Comparison of ENCODE assay signal across 9 cellular contexts in genomic region chr9:97557606-97558095, GRCh38. TPM values are rescaled to one million over a fixed set of nuclear protein-coding genes. Genes with fewer than 3 reads are reported as not detected.
DNase-seq lines count a peak whose midpoint lies in the region; ATAC-seq and TF ChIP-seq lines count a peak whose summit lies in the region.
"Had no signal": no experiment of that assay in that cellular context is flagged by ENCODE, and none has a peak within 500 bp of the region (broad histone marks: within the 10 kb centered on the region; RNA-seq: fewer than 3 reads in every experiment).

No MANE protein-coding gene starts in this region.

- intact Hi-C loops in ascending aorta (cut with DNase I): loop anchor here (1.0 to 5.0 kb wide), 5 partner anchors 29 to 75 kb away; partner anchors contain the start of genes NCBP1, TMOD1 and TSTD2
- intact Hi-C loops in right lobe of liver (cut with DNase I): no loop called here
- intact Hi-C loops in activated naive CD4-positive, alpha-beta T cell treated with anti-CD3 and anti-CD28 coated beads for 36 hours (cut with micrococcal nuclease): no loop called here

- TF ChIP-seq EP300 in tibial nerve (IDR thresholded peaks at IDR 0.05): peak; percentile 98

- no peaks in the 10 kb centered on the region for H3K9me3 Mint-ChIP-seq in activated naive CD4-positive, alpha-beta T cell treated with anti-CD3 and anti-CD28 coated beads for 36 hours
- no peaks in the 10 kb centered on the region for H3K9me3 Mint-ChIP-seq in WTC11

- CTCF ChIA-PET in activated naive CD4-positive, alpha-beta T cell treated with anti-CD3 and anti-CD28 coated beads for 36 hours (lab: Charles Lee): interaction anchor here (0.6 to 1.7 kb wide), 2 partner anchors 41 to 57 kb away, joined by 3 to 4 read pairs; no protein-coding TSS in a partner anchor
- CTCF ChIA-PET in WTC11 (lab: Charles Lee): interaction anchor here (0.8 to 2.7 kb wide), 3 partner anchors 41 to 98 kb away, joined by 4 to 12 read pairs (median 7); no protein-coding TSS in a partner anchor

- H3K4me3 ChIP-seq in ascending aorta (peak overlapping the region in 1 of 2 donors; percentile 18), right lobe of liver (no peak overlapping the region), tibial nerve (no peak overlapping the region)

- TF ChIP-seq CTCF in ascending aorta (IDR thresholded peaks at IDR 0.05) (no peak), right lobe of liver (IDR thresholded peaks at IDR 0.05) (no peak), tibial nerve (IDR thresholded peaks at IDR 0.05) (no peak), WTC11 (IDR thresholded peaks at IDR 0.05) (no peak)

- peaks cover 13 to 14% of the 10 kb centered on the region in 2 donors for H3K36me3 ChIP-seq in ascending aorta
- no peaks in the 10 kb centered on the region for H3K36me3 ChIP-seq in right lobe of liver
- no peaks in the 10 kb centered on the region for H3K36me3 ChIP-seq in tibial nerve

- no peaks in the 10 kb centered on the region for H3K27me3 ChIP-seq in ascending aorta
- H3K27me3 ChIP-seq in right lobe of liver: no peaks in the 10 kb centered on the region
- no peaks in the 10 kb centered on the region for H3K27me3 ChIP-seq in tibial nerve

- H3K27me3 Mint-ChIP-seq in activated naive CD4-positive, alpha-beta T cell treated with anti-CD3 and anti-CD28 coated beads for 36 hours (ENCODE audit: low read depth): peaks cover 11% of the 10 kb centered on the region
- H3K27me3 Mint-ChIP-seq in WTC11 (ENCODE audit: low read depth): no peaks in the 10 kb centered on the region

- H3K27ac Mint-ChIP-seq in activated naive CD4-positive, alpha-beta T cell treated with anti-CD3 and anti-CD28 coated beads for 36 hours: no peak overlapping the region
- H3K27ac Mint-ChIP-seq in WTC11: no peak overlapping the region

- ATAC-seq in right lobe of liver (peak; percentile 73 to 86 (median 80)), GM18502 (IDR thresholded peaks at IDR 0.05; ENCODE audit: poor library complexity, unreplicated experiment) (no peak), WTC11 (no peak)

- DNase-seq in NCI-H2171 treated with DMSO at 0.1 percent for 48 hours (lab: John Stamatoyannopoulos, UW) (peak; percentile 93), ascending aorta (ENCODE audit: low spot score in 2 of 2) (peak; percentile 73 to 96), right lobe of liver (peak; percentile 68 to 94 (median 80)), tibial nerve (ENCODE audit: low spot score in 2 of 2) (peak; percentile 88 to 97), WTC11 (ENCODE audit: low spot score) (no peak)
- no peak for DNase-seq in activated naive CD4-positive, alpha-beta T cell treated with anti-CD3 and anti-CD28 coated beads for 36 hours
- DNase-seq: amniotic stem cell; stimulated activated CD4-positive, alpha-beta T cell treated with anti-CD3 and anti-CD28 coated beads, Interleukin-12 subunit alpha, Interleukin-12 subunit beta, amount 100 ng/mL, for 4 hours had no signal

- H3K4me1 ChIP-seq in ascending aorta: peaks cover 34 to 45% of the 10 kb centered on the region in 2 donors
- H3K4me1 ChIP-seq in right lobe of liver: peaks cover 0 to 31% (median 20%) of the 10 kb centered on the region in 4 donors
- peaks cover 0 to 68% (median 29%) of the 10 kb centered on the region in 4 donors for H3K4me1 ChIP-seq in tibial nerve

- POLR2A ChIA-PET in WTC11 (lab: Charles Lee): no interaction called here

- no peak overlapping the region for H3K4me3 Mint-ChIP-seq in activated naive CD4-positive, alpha-beta T cell treated with anti-CD3 and anti-CD28 coated beads for 36 hours
- no peak overlapping the region for H3K4me3 Mint-ChIP-seq in WTC11

- H3K27ac ChIP-seq in ascending aorta (peak overlapping the region; percentile 98 to 99), right lobe of liver (peak overlapping the region; percentile 89 to 95 (median 94)), tibial nerve (peak overlapping the region; percentile 70 to 96 (median 94))

- H3K36me3 Mint-ChIP-seq in activated naive CD4-positive, alpha-beta T cell treated with anti-CD3 and anti-CD28 coated beads for 36 hours (ENCODE audit: low read depth): no peaks in the 10 kb centered on the region
- no peaks in the 10 kb centered on the region for H3K36me3 Mint-ChIP-seq in WTC11

- H3K4me1 Mint-ChIP-seq in activated naive CD4-positive, alpha-beta T cell treated with anti-CD3 and anti-CD28 coated beads for 36 hours (ENCODE audit: low read depth): peaks cover 8% of the 10 kb centered on the region
- H3K4me1 Mint-ChIP-seq in WTC11: peaks cover 23% of the 10 kb centered on the region

- no peaks in the 10 kb centered on the region for H3K9me3 ChIP-seq in ascending aorta
- H3K9me3 ChIP-seq in right lobe of liver: no peaks in the 10 kb centered on the region
- no peaks in the 10 kb centered on the region for H3K9me3 ChIP-seq in tibial nerve

- peak; percentile 41 for TF ChIP-seq POLR2A in right lobe of liver (IDR thresholded peaks at IDR 0.05)
- peak; percentile 45 to 62 for TF ChIP-seq POLR2A in tibial nerve (IDR thresholded peaks at IDR 0.05)

- 12% methylated on average over 7 of the region's 7 CpGs for WGBS in right lobe of liver (ENCODE audit: insufficient coverage, low coverage, low lambda C conversion rate, missing lambda C conversion rate)
- 30 to 33% methylated on average over 7 of the region's 7 CpGs for WGBS in tibial nerve, 2 donors

TF ChIP-seq in WTC11, 78 proteins besides CTCF, POLR2A, EP300 and RAD21:
- no peak for TF ChIP-seq NR3C1 (CRISPR knock-in tag; conservative IDR thresholded peaks at IDR 0.05; ENCODE audit: low read depth)
- TF ChIP-seq ZNF423 (CRISPR knock-in tag; IDR thresholded peaks at IDR 0.05): no peak
- no peak for TF ChIP-seq ZNF219 (CRISPR knock-in tag; IDR thresholded peaks at IDR 0.05; ENCODE audit: borderline replicate concordance)
- no peak for TF ChIP-seq MAX (CRISPR knock-in tag; IDR thresholded peaks at IDR 0.05)
- no peak for TF ChIP-seq ZNF317 (CRISPR knock-in tag; IDR thresholded peaks at IDR 0.05; ENCODE audit: borderline replicate concordance, low read depth)
- no peak for TF ChIP-seq SMAD4 (CRISPR knock-in tag; IDR thresholded peaks at IDR 0.05)
- TF ChIP-seq ZNF281 (CRISPR knock-in tag; IDR thresholded peaks at IDR 0.05): no peak
- no peak for TF ChIP-seq NR1H2 (CRISPR knock-in tag; IDR thresholded peaks at IDR 0.05)
- no peak for TF ChIP-seq RORB (CRISPR knock-in tag; IDR thresholded peaks at IDR 0.05)
- TF ChIP-seq, protein P1, sequence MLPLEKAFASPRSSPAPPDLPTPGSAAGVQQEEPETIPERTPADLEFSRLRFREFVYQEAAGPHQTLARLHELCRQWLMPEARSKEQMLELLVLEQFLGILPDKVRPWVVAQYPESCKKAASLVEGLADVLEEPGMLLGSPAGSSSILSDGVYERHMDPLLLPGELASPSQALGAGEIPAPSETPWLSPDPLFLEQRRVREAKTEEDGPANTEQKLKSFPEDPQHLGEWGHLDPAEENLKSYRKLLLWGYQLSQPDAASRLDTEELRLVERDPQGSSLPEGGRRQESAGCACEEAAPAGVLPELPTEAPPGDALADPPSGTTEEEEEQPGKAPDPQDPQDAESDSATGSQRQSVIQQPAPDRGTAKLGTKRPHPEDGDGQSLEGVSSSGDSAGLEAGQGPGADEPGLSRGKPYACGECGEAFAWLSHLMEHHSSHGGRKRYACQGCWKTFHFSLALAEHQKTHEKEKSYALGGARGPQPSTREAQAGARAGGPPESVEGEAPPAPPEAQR (CRISPR knock-in tag; IDR thresholded peaks at IDR 0.05): no peak
- no peak for TF ChIP-seq FOXP1 (CRISPR knock-in tag; IDR thresholded peaks at IDR 0.05; ENCODE audit: borderline replicate concordance)
- TF ChIP-seq ZNF121 (CRISPR knock-in tag; IDR thresholded peaks at IDR 0.05): no peak
- no peak for TF ChIP-seq ZNF671 (CRISPR knock-in tag; IDR thresholded peaks at IDR 0.05)
- TF ChIP-seq ZBTB21 (CRISPR knock-in tag; IDR thresholded peaks at IDR 0.05; ENCODE audit: borderline replicate concordance): no peak
- TF ChIP-seq NFATC4 (CRISPR knock-in tag; IDR thresholded peaks at IDR 0.05): no peak
- TF ChIP-seq OVOL2 (CRISPR knock-in tag; IDR thresholded peaks at IDR 0.05; ENCODE audit: borderline replicate concordance): no peak
- no peak for TF ChIP-seq GTF2I (CRISPR knock-in tag; conservative IDR thresholded peaks at IDR 0.05)
- no peak for TF ChIP-seq ESRRA (CRISPR knock-in tag; IDR thresholded peaks at IDR 0.05; ENCODE audit: borderline replicate concordance)
- no peak for TF ChIP-seq ATF1 (CRISPR knock-in tag; IDR thresholded peaks at IDR 0.05)

RNA-seq across cellular contexts. Expression of gene TMOD1, which starts 56.2 kb away (rescaled TPM):
- total RNA-seq in ascending aorta: 17.1 TPM
- 10 to 100 TPM in 4 of 6 experiments, 1 to 10 TPM in 2; 5.9 to 14.3 (median 12.7) TPM for total RNA-seq in right lobe of liver
- total RNA-seq in tibial nerve: 10 to 100 TPM; 30.0 to 47.0 (median 36.0) TPM
- 1 to 10 TPM; 1.2 to 1.4 TPM for total RNA-seq in activated naive CD4-positive, alpha-beta T cell treated with anti-CD3 and anti-CD28 coated beads for 36 hours
- 1.0 to 1.6 TPM (median 1.4 TPM) in 3 replicates for total RNA-seq in WTC11 (2021)

Comparison
In these comparisons a context has a peak if more than half of its experiments do, and no peak if none do; other contexts are left out.
1. DNase-seq: peak in NCI-H2171 treated with DMSO at 0.1 percent for 48 hours (single experiment), ascending aorta (2 of 2), right lobe of liver (3 of 3) and tibial nerve (2 of 2); none in activated naive CD4-positive, alpha-beta T cell treated with anti-CD3 and anti-CD28 coated beads for 36 hours (single experiment) and WTC11 (single experiment).
2. ATAC-seq: peak in right lobe of liver (4 of 4); none in GM18502 (single experiment) and WTC11 (single experiment).
3. Peak in every context shown above with its lines, with median percentiles within 50 percentile points of each other: H3K27ac ChIP-seq.